ENCODE assay signal across 26 cellular contexts in genomic region chr19:27772059-27772458, GRCh38.
"Had no signal": no experiment of that assay in that cellular context is flagged by ENCODE, and none has a peak within 500 bp of the region (broad histone marks: within the 10 kb centered on the region; RNA-seq: fewer than 3 reads in every experiment).

No MANE protein-coding gene starts in this region.

- H3K36me3 ChIP-seq: neutrophil, right lobe of liver, thyroid gland had no signal

- H3K9me3 ChIP-seq: neutrophil, right atrium auricular region, right lobe of liver, testis, thyroid gland had no signal

- H3K4me1 Mint-ChIP-seq: stimulated activated naive B cell treated with anti-CD40 and anti-IgM and Interleukin-4, amounts not matched to agents 10 μg/mL and 1 μg/mL and 100 μg/mL, for 72 hours had no signal

- H3K27me3 Mint-ChIP-seq: naive thymus-derived CD4-positive, alpha-beta T cell; natural killer cell treated with Interleukin-12 subunit alpha and Interleukin-12 subunit beta and Interleukin-15 and Interleukin-18, amount 100 ng/mL, for 72 hours; progenitor cell of endocrine pancreas; stimulated activated naive B cell treated with anti-CD40 and anti-IgM and Interleukin-4, amounts not matched to agents 10 μg/mL and 1 μg/mL and 100 μg/mL, for 72 hours had no signal

- ATAC-seq: heart right ventricle; mucosa of descending colon; naive thymus-derived CD4-positive, alpha-beta T cell; natural killer cell treated with Interleukin-12 subunit alpha and Interleukin-12 subunit beta and Interleukin-15 and Interleukin-18, amount 100 ng/mL, for 72 hours; right lobe of liver; stimulated activated naive B cell treated with anti-CD40 and anti-IgM and Interleukin-4, amounts not matched to agents 10 μg/mL and 1 μg/mL and 100 μg/mL, for 72 hours; stimulated activated naive CD8-positive, alpha-beta T cell treated with anti-CD3 and anti-CD28 coated beads, Interleukin-15, Interleukin-2, amounts not matched to agents 100 U/mL and 50 U/mL, for 24 hours had no signal

- H3K4me3 Mint-ChIP-seq: naive thymus-derived CD4-positive, alpha-beta T cell; natural killer cell treated with Interleukin-12 subunit alpha and Interleukin-12 subunit beta and Interleukin-15 and Interleukin-18, amount 100 ng/mL, for 72 hours; stimulated activated naive B cell treated with anti-CD40 and anti-IgM and Interleukin-4, amounts not matched to agents 10 μg/mL and 1 μg/mL and 100 μg/mL, for 72 hours had no signal

- H3K4me3 ChIP-seq: heart right ventricle, hepatocyte, left ventricle myocardium inferior, lung, mucosa of descending colon, right atrium auricular region, right lobe of liver, smooth muscle cell, stomach, testis, thyroid gland, transverse colon, upper lobe of left lung had no signal

- H3K27ac ChIP-seq: heart right ventricle, hepatocyte, left ventricle myocardium inferior, neutrophil, parathyroid adenoma, right atrium auricular region, right lobe of liver, stomach, testis, thyroid gland, transverse colon, upper lobe of left lung had no signal

- DNase-seq: heart right ventricle; islet precursor cell; left ventricle myocardium inferior; mesendoderm; midbrain; mucosa of descending colon; naive thymus-derived CD4-positive, alpha-beta T cell; occipital lobe; right lobe of liver; stimulated activated CD4-positive, alpha-beta T cell treated with anti-CD3 and anti-CD28 coated beads, Interleukin-2, amount 100 ng/mL, for 24 hours; stimulated activated CD4-positive, alpha-beta T cell treated with anti-CD3 and anti-CD28 coated beads, Interleukin-4, amount 100 ng/mL, for 1 hour; stimulated activated naive B cell treated with anti-CD40 and anti-IgM and Interleukin-4, amounts not matched to agents 10 μg/mL and 1 μg/mL and 100 μg/mL, for 72 hours; stimulated activated naive CD8-positive, alpha-beta T cell treated with anti-CD3 and anti-CD28 coated beads, Interleukin-15, Interleukin-2, amounts not matched to agents 100 U/mL and 50 U/mL, for 24 hours; stomach; testis; thyroid gland; transverse colon; upper lobe of left lung had no signal

- H3K27me3 ChIP-seq: heart right ventricle, hepatocyte, neutrophil, right atrium auricular region, right lobe of liver, stomach, testis, thyroid gland, transverse colon, upper lobe of left lung had no signal

- H3K4me1 ChIP-seq: left ventricle myocardium inferior, parathyroid adenoma, right atrium auricular region, right lobe of liver, stomach, testis, thyroid gland, transverse colon, upper lobe of left lung had no signal

- H3K27ac Mint-ChIP-seq: naive thymus-derived CD4-positive, alpha-beta T cell; natural killer cell treated with Interleukin-12 subunit alpha and Interleukin-12 subunit beta and Interleukin-15 and Interleukin-18, amount 100 ng/mL, for 72 hours; progenitor cell of endocrine pancreas; stimulated activated naive B cell treated with anti-CD40 and anti-IgM and Interleukin-4, amounts not matched to agents 10 μg/mL and 1 μg/mL and 100 μg/mL, for 72 hours had no signal
